In the genomic region with DNA sequence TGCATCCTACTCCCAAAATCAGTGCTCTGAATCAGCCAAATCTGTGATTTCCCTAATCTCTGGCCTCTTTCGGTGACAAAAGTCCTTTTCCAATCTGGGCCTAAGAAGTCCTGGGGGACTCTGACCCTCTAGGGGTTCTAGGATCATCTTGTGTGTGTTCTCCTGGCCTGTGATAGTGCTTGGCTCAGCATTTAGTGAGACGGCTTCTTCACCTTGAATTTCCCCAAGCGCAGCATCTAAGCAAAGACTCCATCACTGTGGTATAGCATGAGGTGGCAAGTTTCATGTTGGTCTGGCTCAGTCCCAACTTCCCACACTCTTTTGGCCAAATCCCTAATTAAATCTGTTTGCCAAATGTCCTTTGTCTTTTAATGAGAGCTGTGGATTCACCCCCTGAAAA, we compare ENCODE assay signal across 28 cellular contexts. TPM values are rescaled to one million over a fixed set of nuclear protein-coding genes. Genes with fewer than 3 reads are reported as not detected.
"Had no signal": no experiment of that assay in that cellular context is flagged by ENCODE, and none has a peak within 500 bp of the region (broad histone marks: within the 10 kb centered on the region; RNA-seq: fewer than 3 reads in every experiment).

No MANE protein-coding gene starts in this region.

- DNase-seq: activated CD4-positive, alpha-beta memory T cell treated with anti-CD3 and anti-CD28 coated beads, Interleukin-2, amount 10 ng/mL, durations not matched to agents 7 days and 5 days; activated CD4-positive, alpha-beta T cell treated with anti-CD3 and anti-CD28 coated beads, Interleukin-2, amount 50 U/mL, for 1 hour; activated gamma-delta T cell treated with Interleukin-2 at 50 U/mL for 16 hours; activated naive CD4-positive, alpha-beta T cell treated with anti-CD3 and anti-CD28 coated beads for 36 hours; activated T-cell treated with anti-CD3 and anti-CD28 coated beads, Interleukin-2, amount 50 U/mL, for 24 hours; adrenal gland; body of pancreas; Kasumi-1; MG63; NCI-H1048; NCI-H1105 treated with DMSO at 0.1 percent for 48 hours; NCI-H1436 treated with DMSO at 0.1 percent for 48 hours; NCI-H1694 treated with DMSO at 0.1 percent for 48 hours; NCI-H2029; NCI-H345; NCI-H524 treated with DMSO at 0.1 percent for 48 hours; OCI-M1; SHP77; SJCRH30; T1000 had no signal

- H3K27ac ChIP-seq: adrenal gland, body of pancreas, breast epithelium, SJCRH30, SK-N-MC had no signal

- H3K4me1 ChIP-seq: adrenal gland, body of pancreas, breast epithelium, SJCRH30 had no signal

- H3K27me3 ChIP-seq: adrenal gland, body of pancreas, breast epithelium, SJCRH30 had no signal

- H3K4me3 ChIP-seq: adrenal gland, body of pancreas, breast epithelium, MG63, SJCRH30, SK-N-MC had no signal

- H3K36me3 ChIP-seq: adrenal gland, breast epithelium, MG63, SJCRH30 had no signal

- H3K27ac Mint-ChIP-seq: activated CD4-positive, alpha-beta memory T cell treated with anti-CD3 and anti-CD28 coated beads, Interleukin-2, amount 10 ng/mL, durations not matched to agents 7 days and 5 days; activated naive CD4-positive, alpha-beta T cell treated with anti-CD3 and anti-CD28 coated beads for 36 hours; activated naive CD4-positive, alpha-beta T cell treated with anti-CD3 and anti-CD28 coated beads, Interleukin-2, amount 50 U/mL, for 72 hours; activated T-cell treated with anti-CD3 and anti-CD28 coated beads, Interleukin-2, amount 50 U/mL, for 24 hours had no signal

- FAIRE-seq: astrocyte had no signal

- H3K9me3 ChIP-seq: adrenal gland, body of pancreas, breast epithelium, MG63, SJCRH30 had no signal

- ATAC-seq: activated naive CD4-positive, alpha-beta T cell treated with anti-CD3 and anti-CD28 coated beads, Interleukin-2, amount 50 U/mL, for 72 hours; body of pancreas had no signal

- H3K4me3 Mint-ChIP-seq: activated CD4-positive, alpha-beta memory T cell treated with anti-CD3 and anti-CD28 coated beads, Interleukin-2, amount 10 ng/mL, durations not matched to agents 7 days and 5 days; activated naive CD4-positive, alpha-beta T cell treated with anti-CD3 and anti-CD28 coated beads for 36 hours; activated T-cell treated with anti-CD3 and anti-CD28 coated beads, Interleukin-2, amount 50 U/mL, for 24 hours had no signal

- H3K9me3 Mint-ChIP-seq: activated CD4-positive, alpha-beta memory T cell treated with anti-CD3 and anti-CD28 coated beads, Interleukin-2, amount 10 ng/mL, durations not matched to agents 7 days and 5 days; activated naive CD4-positive, alpha-beta T cell treated with anti-CD3 and anti-CD28 coated beads for 36 hours; activated T-cell treated with anti-CD3 and anti-CD28 coated beads, Interleukin-2, amount 50 U/mL, for 24 hours had no signal

RNA-seq across cellular contexts. Expression of a gene that starts 12.1 kb away (rescaled TPM):
- total RNA-seq: adrenal gland; astrocyte; body of pancreas; breast epithelium; cardiac septum; NCI-H460; SJCRH30; T-helper 1 cell treated with Interleukin-12 subunit alpha and Interleukin-12 subunit beta and Interleukin-4 antibody, amounts not matched to agents 30 ng/mL and 1 ng/mL, for 36 hours; T-helper 2 cell treated with Interferon-gamma antibody and Interleukin-4, amounts not matched to agents 100 ng/mL and 5 ng/mL, for 36 hours had no signal
- polyA plus RNA-seq: adrenal gland had no signal
